ENCODE assay signal across 17 cellular contexts in the genomic region with DNA sequence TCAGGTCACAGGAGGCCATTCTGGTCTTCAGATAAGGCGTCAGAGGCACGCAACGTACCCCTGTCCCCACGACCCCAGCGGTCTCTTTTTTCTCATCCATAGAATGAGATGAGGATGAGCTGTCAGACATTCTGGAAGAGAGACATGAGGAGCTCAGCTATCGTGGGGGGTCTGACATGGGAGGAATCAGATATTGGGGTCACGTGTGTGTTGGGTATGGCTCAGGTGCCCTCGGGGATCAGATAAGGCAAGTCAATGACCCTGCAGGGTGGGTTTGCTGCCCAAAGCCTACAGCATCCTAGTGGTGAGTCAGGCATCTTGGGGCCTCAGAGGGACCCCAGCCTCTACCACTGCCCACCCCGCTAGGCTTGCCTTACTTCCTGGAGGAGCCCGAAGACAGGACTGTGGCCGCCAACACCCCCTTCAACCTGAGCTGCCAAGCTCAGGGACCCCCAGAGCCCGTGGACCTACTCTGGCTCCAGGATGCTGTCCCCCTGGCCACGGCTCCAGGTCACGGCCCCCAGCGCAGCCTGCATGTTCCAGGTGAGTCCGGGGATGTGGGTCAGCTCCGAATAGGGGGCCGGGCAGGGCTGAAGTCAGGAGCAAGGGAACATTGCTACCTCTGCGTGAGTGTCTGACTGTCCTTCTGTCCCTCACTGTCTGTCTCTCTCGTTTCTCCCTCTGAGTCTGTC. TPM values are rescaled to one million over a fixed set of nuclear protein-coding genes. Genes with fewer than 3 reads are reported as not detected.
A peak's percentile ranks its signal among the peaks of the same experiment; 100 is the strongest.
DNase-seq lines count a peak whose midpoint lies in the region; ATAC-seq and TF ChIP-seq lines count a peak whose summit lies in the region.
"Had no signal": no experiment of that assay in that cellular context is flagged by ENCODE, and none has a peak within 500 bp of the region (broad histone marks: within the 10 kb centered on the region; RNA-seq: fewer than 3 reads in every experiment).

No MANE protein-coding gene starts in this region.

- peak overlapping the region; percentile 99 for H3K27ac ChIP-seq in SJSA1
- H3K27ac ChIP-seq in gastrocnemius medialis: peak overlapping the region; percentile 62 to 89 (median 86)
- H3K27ac ChIP-seq: left lung had no signal

- TF ChIP-seq POLR2A in gastrocnemius medialis (IDR thresholded peaks at IDR 0.05) (no peak), lower leg skin (IDR thresholded peaks at IDR 0.05) (no peak)

- H3K9me3 ChIP-seq in SJSA1 (replicated peaks) (no peaks in the 10 kb centered on the region), gastrocnemius medialis (no peaks in the 10 kb centered on the region)
- H3K9me3 ChIP-seq: left lung had no signal

- DNase-seq in AG10803 (ENCODE audit: low read depth): no peak
- no peak for DNase-seq in SJSA1 (ENCODE audit: low read depth in 1 of 2, low spot score in 2 of 2)
- no peak for DNase-seq in fibroblast of mammary gland (ENCODE audit: low read depth)
- no peak for DNase-seq in gastrocnemius medialis
- DNase-seq in COR-L47 (lab: John Stamatoyannopoulos, UW): no peak
- no peak for DNase-seq in posterior cingulate gyrus
- DNase-seq in lower leg skin (ENCODE audit: low spot score in 2 of 2): no peak
- DNase-seq in activated CD4-positive, alpha-beta memory T cell treated with anti-CD3 and anti-CD28 coated beads for 36 hours: no peak
- DNase-seq: activated CD8-positive, alpha-beta memory T cell treated with anti-CD3 and anti-CD28 coated beads, Interleukin-2, amount 50 U/mL, for 4 hours; H9; NCI-H1105 treated with DMSO at 0.1 percent for 48 hours; NCI-H510A; occipital lobe; SHP77 treated with DMSO at 0.1 percent for 48 hours; stimulated activated CD8-positive, alpha-beta memory T cell treated with anti-CD3 and anti-CD28 coated beads, Interleukin-4, amount 100 ng/mL, for 48 hours had no signal

- H3K36me3 Mint-ChIP-seq in activated CD4-positive, alpha-beta memory T cell treated with anti-CD3 and anti-CD28 coated beads for 36 hours: no peaks in the 10 kb centered on the region

- POLR2A ChIA-PET in activated CD4-positive, alpha-beta memory T cell treated with anti-CD3 and anti-CD28 coated beads for 36 hours (lab: Charles Lee): no interaction called here

- TF ChIP-seq CTCF in AG10803 (conservative IDR thresholded peaks at IDR 0.05; ENCODE audit: low read length) (no peak), fibroblast of mammary gland (conservative IDR thresholded peaks at IDR 0.05; ENCODE audit: control insufficient read depth, insufficient read depth, low read depth, low read length) (no peak), gastrocnemius medialis (IDR thresholded peaks at IDR 0.05 in 4 of 5, conservative IDR thresholded peaks at IDR 0.05 in 1 of 5) (no peak), lower leg skin (IDR thresholded peaks at IDR 0.05) (no peak)

- no peak overlapping the region for H3K27ac Mint-ChIP-seq in activated CD4-positive, alpha-beta memory T cell treated with anti-CD3 and anti-CD28 coated beads for 36 hours
- H3K27ac Mint-ChIP-seq: B cell had no signal

- 90 to 92% methylated on average over 19 to 20 of the region's 20 CpGs for WGBS in lower leg skin, 2 donors

- no peak overlapping the region for H3K4me3 Mint-ChIP-seq in activated CD4-positive, alpha-beta memory T cell treated with anti-CD3 and anti-CD28 coated beads for 36 hours
- H3K4me3 Mint-ChIP-seq: B cell had no signal

- H3K4me1 ChIP-seq in SJSA1 (replicated peaks) (peaks cover 73% of the 10 kb centered on the region), gastrocnemius medialis (peaks cover 3 to 4% of the 10 kb centered on the region in 2 donors)

- peaks cover 11% of the 10 kb centered on the region for H3K4me1 Mint-ChIP-seq in activated CD4-positive, alpha-beta memory T cell treated with anti-CD3 and anti-CD28 coated beads for 36 hours (ENCODE audit: low read depth)

- no peaks in the 10 kb centered on the region for H3K9me3 Mint-ChIP-seq in activated CD4-positive, alpha-beta memory T cell treated with anti-CD3 and anti-CD28 coated beads for 36 hours

- peaks cover 23% of the 10 kb centered on the region for H3K27me3 Mint-ChIP-seq in activated CD4-positive, alpha-beta memory T cell treated with anti-CD3 and anti-CD28 coated beads for 36 hours

- intact Hi-C loops in gastrocnemius medialis (cut with DNase I; ENCODE audit: low total_unique reads): no loop called here
- intact Hi-C loops in posterior cingulate gyrus (cut with DNase I): no loop called here
- intact Hi-C loops in lower leg skin (cut with DNase I; ENCODE audit: low total_unique reads): no loop called here
- intact Hi-C loops in activated CD4-positive, alpha-beta memory T cell treated with anti-CD3 and anti-CD28 coated beads for 36 hours (cut with micrococcal nuclease): no loop called here

- in situ Hi-C loops in gastrocnemius medialis (cut with MboI; ENCODE audit: low sequenced_read_pairs in 4 of 4): no loop called here

- H3K36me3 ChIP-seq in SJSA1: peaks cover 58% of the 10 kb centered on the region
- H3K36me3 ChIP-seq in gastrocnemius medialis: no peaks in the 10 kb centered on the region
- H3K36me3 ChIP-seq: left lung had no signal

- H3K4me3 ChIP-seq in AG10803 (ENCODE audit: low read length) (peak overlapping the region; percentile 94), SJSA1 (no peak overlapping the region), fibroblast of mammary gland (ENCODE audit: control insufficient read depth, low read depth, low read length) (peak overlapping the region; percentile 94), gastrocnemius medialis (no peak overlapping the region), lower leg skin (ENCODE audit: low read depth, poor library complexity, severe bottlenecking) (no peak overlapping the region)

- H3K27me3 ChIP-seq in SJSA1 (replicated peaks) (no peaks in the 10 kb centered on the region), gastrocnemius medialis (peaks cover 13 to 36% (median 18%) of the 10 kb centered on the region in 3 donors)

- no peak for ATAC-seq in gastrocnemius medialis
- ATAC-seq: left lung had no signal

- CTCF ChIA-PET in activated CD4-positive, alpha-beta memory T cell treated with anti-CD3 and anti-CD28 coated beads for 36 hours (lab: Charles Lee): no interaction called here

RNA-seq across cellular contexts. Expression of gene AXL, which starts 2.6 kb away (rescaled TPM):
- 181 and 224 TPM in 2 replicates for total RNA-seq in SJSA1 (2014; rRNA removed; shearing (Covaris generic))
- total RNA-seq in gastrocnemius medialis (10 to 100 TPM; 17.4 to 49.2 (median 37.4) TPM), lower leg skin (10 to 100 TPM; 17.3 to 86.2 (median 56.7) TPM)
- total RNA-seq in activated CD4-positive, alpha-beta memory T cell treated with anti-CD3 and anti-CD28 coated beads for 36 hours: under 1 TPM; 0.17 to 0.31 TPM
- total RNA-seq: B cell had no signal

RNA-seq across cellular contexts. Expression of gene CYP2S1, which starts 28.6 kb away (rescaled TPM):
- total RNA-seq in SJSA1 (2014; rRNA removed; shearing (Covaris generic)): not detected in 2 replicates
- total RNA-seq in gastrocnemius medialis (under 1 TPM in 2 of 4 donors, not detected in 2; 0.31 to 0.64 TPM), lower leg skin (1 to 10 TPM in 3 of 4 donors, under 1 TPM in 1; 0.49 to 3.8 (median 1.9) TPM)
- under 1 TPM; 0.75 to 0.76 TPM for total RNA-seq in activated CD4-positive, alpha-beta memory T cell treated with anti-CD3 and anti-CD28 coated beads for 36 hours
- total RNA-seq: B cell had no signal

RNA-seq across cellular contexts. Expression of gene HNRNPUL1, which starts 42.5 kb away (rescaled TPM):
- total RNA-seq in SJSA1 (2014; rRNA removed; shearing (Covaris generic)): 147 and 162 TPM in 2 replicates
- total RNA-seq in gastrocnemius medialis (100 to 1,000 TPM in 1 of 4 donors, 10 to 100 TPM in 3; 49.5 to 101 (median 92.4) TPM), lower leg skin (100 to 1,000 TPM; 130 to 196 (median 152) TPM)
- 100 to 1,000 TPM; 290 to 295 TPM for total RNA-seq in activated CD4-positive, alpha-beta memory T cell treated with anti-CD3 and anti-CD28 coated beads for 36 hours

Comparison
In these comparisons a context has a peak if more than half of its experiments do, and no peak if none do; other contexts are left out.
1. H3K4me3 ChIP-seq: peak in AG10803 (single experiment) and fibroblast of mammary gland (single experiment); none in SJSA1 (single experiment), gastrocnemius medialis (0 of 4) and lower leg skin (single experiment).
2. RNA of gene AXL, which starts 2.6 kb away (total RNA-seq): 181 to 224 TPM in SJSA1, 17.3 to 86.2 TPM in lower leg skin and 17.4 to 49.2 TPM in gastrocnemius medialis; 0.17 to 0.31 TPM in activated CD4-positive, alpha-beta memory T cell treated with anti-CD3 and anti-CD28 coated beads for 36 hours; every median in the first group is over 10 times any median in the second.